Comparison of ENCODE assay signal across 8 cellular contexts in the genomic region with DNA sequence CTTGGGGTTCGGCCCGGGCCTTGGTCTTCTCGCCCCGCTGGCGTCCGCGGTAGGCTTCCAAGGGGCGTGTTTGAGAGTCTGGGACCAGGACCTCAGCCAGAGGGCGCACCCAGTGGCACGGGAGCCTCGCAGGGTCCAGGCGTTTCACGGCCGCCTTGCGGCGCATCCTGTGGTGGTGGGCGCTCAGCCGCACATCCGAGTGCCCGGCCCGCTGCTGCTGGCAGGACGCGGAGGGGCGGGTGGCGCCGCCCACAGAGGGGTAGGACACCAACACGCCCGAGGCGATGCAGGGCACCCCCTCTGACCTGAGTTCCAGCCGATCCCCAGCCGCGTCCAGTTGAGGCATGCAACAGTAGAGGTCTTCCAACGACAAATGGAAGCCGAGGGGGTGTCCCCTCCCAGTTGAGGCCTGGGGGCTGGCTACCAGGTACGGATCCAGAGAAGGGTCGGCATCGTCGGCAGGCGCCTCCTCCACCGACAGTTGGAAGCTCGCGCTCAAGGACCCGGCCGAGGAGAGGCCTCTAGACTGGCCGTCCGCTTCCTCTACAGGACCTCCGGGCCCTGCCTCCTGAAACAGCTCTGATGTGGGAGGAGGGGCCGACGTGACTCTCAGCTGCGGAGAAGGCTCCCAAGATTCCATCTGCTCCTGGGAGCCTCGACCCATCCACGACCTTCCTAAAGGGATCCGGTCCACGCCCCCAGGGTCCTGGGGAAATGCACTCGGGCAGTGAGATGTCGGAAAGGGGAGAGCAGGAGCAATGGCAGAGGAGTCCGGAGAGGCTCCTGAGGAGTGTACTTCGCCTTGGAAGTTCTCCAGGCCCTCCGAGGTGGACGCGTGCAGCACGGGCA. TPM values are rescaled to one million over a fixed set of nuclear protein-coding genes. Genes with fewer than 3 reads are reported as not detected.
DNase-seq lines count a peak whose midpoint lies in the region; ATAC-seq, FAIRE-seq and TF ChIP-seq lines count a peak whose summit lies in the region.

No MANE protein-coding gene starts in this region.

- peak in 3 of 4 donors; percentile 14 to 28 (median 19) for TF ChIP-seq CTCF in right lobe of liver (IDR thresholded peaks at IDR 0.05)
- peak; percentile 15 to 72 (median 50) for TF ChIP-seq CTCF in tibial nerve (IDR thresholded peaks at IDR 0.05)

- H3K27ac ChIP-seq in right lobe of liver (peak overlapping the region in 2 of 3 donors; percentile 17 to 29), tibial nerve (peak overlapping the region; percentile 26 to 82 (median 70))

- ATAC-seq in HG03175 (IDR thresholded peaks at IDR 0.05; ENCODE audit: unreplicated experiment) (peak; percentile 35), right lobe of liver (peak; percentile 58 to 71 (median 68)), GM21390 (IDR thresholded peaks at IDR 0.05; ENCODE audit: unreplicated experiment) (no peak)

- no peak for TF ChIP-seq POLR2A in right lobe of liver (IDR thresholded peaks at IDR 0.05)
- TF ChIP-seq POLR2A in tibial nerve (IDR thresholded peaks at IDR 0.05), result no peak
- TF ChIP-seq POLR2A in H54 (IDR thresholded peaks at IDR 0.05; ENCODE audit: low read depth, low read length), result no peak

- no peak for FAIRE-seq in H54 (lab: Jason Lieb, UNC)

- H3K4me3 ChIP-seq in right lobe of liver (peak overlapping the region; percentile 24 to 46 (median 42)), tibial nerve (peak overlapping the region; percentile 53 to 75 (median 58))

- H3K36me3 ChIP-seq in right lobe of liver (no peaks in the 10 kb centered on the region), tibial nerve (no peaks in the 10 kb centered on the region)

- WGBS in right lobe of liver (ENCODE audit: insufficient coverage, low coverage, low lambda C conversion rate, missing lambda C conversion rate), result 11% methylated on average over 15 of the region's 62 CpGs
- WGBS in tibial nerve, 2 donors, result 4 to 8% methylated on average over 23 to 26 of the region's 62 CpGs

- TF ChIP-seq EP300 in tibial nerve (IDR thresholded peaks at IDR 0.05), result no peak

- intact Hi-C loops in right lobe of liver (cut with DNase I), result loop anchor here in 1 of 2 donors (10.0 kb wide), 1 partner anchor 170 kb away; no protein-coding TSS in a partner anchor
- intact Hi-C loops in posterior vena cava (cut with DNase I), result no loop called here

- DNase-seq in ELR (ENCODE audit: low read depth), result peak; percentile 25
- DNase-seq in cerebellar cortex (ENCODE audit: low spot score), result peak; percentile 65
- DNase-seq in right lobe of liver, result peak in 2 of 3 donors; percentile 50 to 63
- DNase-seq in tibial nerve (ENCODE audit: low spot score in 2 of 2), result peak; percentile 42 to 44
- no peak for DNase-seq in H54 (ENCODE audit: insufficient read length, low spot score)
- no peak for DNase-seq in posterior vena cava (ENCODE audit: low spot score)

- H3K4me1 ChIP-seq in right lobe of liver (peaks cover 0 to 9% (median 0%) of the 10 kb centered on the region in 4 donors), tibial nerve (peaks cover 0 to 40% (median 12%) of the 10 kb centered on the region in 4 donors)

- H3K27me3 ChIP-seq in right lobe of liver (peaks cover 0 to 4% of the 10 kb centered on the region in 2 donors), tibial nerve (no peaks in the 10 kb centered on the region)

- H3K9me3 ChIP-seq in right lobe of liver, result no peaks in the 10 kb centered on the region
- no peaks in the 10 kb centered on the region for H3K9me3 ChIP-seq in tibial nerve

RNA-seq across cellular contexts. Expression of a gene that starts 6.3 kb away (rescaled TPM):
- total RNA-seq in right lobe of liver (under 1 TPM in 5 of 6 experiments, not detected in 1; 0.18 to 0.56 (median 0.31) TPM), tibial nerve (10 to 100 TPM in 1 of 4 donors, 1 to 10 TPM in 3; 4.5 to 14.4 (median 5.3) TPM), posterior vena cava (1 to 10 TPM; 2.3 to 2.7 TPM)

RNA-seq across cellular contexts. Expression of a gene that starts 6.4 kb away (rescaled TPM):
- total RNA-seq in right lobe of liver (1 to 10 TPM; 1.6 to 5.3 (median 2.2) TPM), tibial nerve (10 to 100 TPM in 3 of 4 donors, 1 to 10 TPM in 1; 9.6 to 25.2 (median 18.5) TPM), posterior vena cava (1 to 10 TPM; 7.9 to 9.4 TPM)

RNA-seq across cellular contexts. Expression of a gene that starts 26.6 kb away (rescaled TPM):
- 100 to 1,000 TPM in 2 of 6 experiments, 10 to 100 TPM in 4; 61.5 to 103 (median 83.0) TPM for total RNA-seq in right lobe of liver
- total RNA-seq in tibial nerve, result 10 to 100 TPM; 83.4 to 93.1 (median 87.1) TPM
- total RNA-seq in posterior vena cava, result 10 to 100 TPM; 10.6 to 16.8 TPM

RNA-seq across cellular contexts. Expression of a gene that starts 35.0 kb away (rescaled TPM):
- total RNA-seq in right lobe of liver (10 to 100 TPM; 33.7 to 47.9 (median 37.3) TPM), tibial nerve (100 to 1,000 TPM; 122 to 157 (median 140) TPM), posterior vena cava (100 to 1,000 TPM; 165 to 167 TPM)

RNA-seq across cellular contexts. Expression of a gene that starts 39.8 kb away (rescaled TPM):
- total RNA-seq in right lobe of liver (10 to 100 TPM in 5 of 6 experiments, 1 to 10 TPM in 1; 3.4 to 20.3 (median 18.8) TPM), tibial nerve (10 to 100 TPM; 15.1 to 40.6 (median 27.5) TPM), posterior vena cava (10 to 100 TPM; 20.5 TPM)

Comparison
In these comparisons a context has a peak if more than half of its experiments do, and no peak if none do; other contexts are left out.
1. DNase-seq: peak in ELR (single experiment), cerebellar cortex (single experiment), right lobe of liver (2 of 3) and tibial nerve (2 of 2); none in H54 (single experiment) and posterior vena cava (single experiment).